Comparison of ENCODE assay signal across 10 cellular contexts in genomic region chr17:27430383-27430840, GRCh38.
"Had no signal": no experiment of that assay in that cellular context is flagged by ENCODE, and none has a peak within 500 bp of the region (broad histone marks: within the 10 kb centered on the region; RNA-seq: fewer than 3 reads in every experiment).

No MANE protein-coding gene starts in this region.

- DNase-seq: NCI-H1092, NCI-H1417 treated with DMSO at 0.1 percent for 48 hours, NCI-H1694 treated with DMSO at 0.1 percent for 48 hours, NCI-H1930, NCI-H2081, NCI-H2107, NCI-H2227 treated with DMSO at 0.1 percent for 48 hours, NCI-H774 had no signal

- H3K27ac ChIP-seq: HL-60, RWPE1 had no signal
